In the genomic region with DNA sequence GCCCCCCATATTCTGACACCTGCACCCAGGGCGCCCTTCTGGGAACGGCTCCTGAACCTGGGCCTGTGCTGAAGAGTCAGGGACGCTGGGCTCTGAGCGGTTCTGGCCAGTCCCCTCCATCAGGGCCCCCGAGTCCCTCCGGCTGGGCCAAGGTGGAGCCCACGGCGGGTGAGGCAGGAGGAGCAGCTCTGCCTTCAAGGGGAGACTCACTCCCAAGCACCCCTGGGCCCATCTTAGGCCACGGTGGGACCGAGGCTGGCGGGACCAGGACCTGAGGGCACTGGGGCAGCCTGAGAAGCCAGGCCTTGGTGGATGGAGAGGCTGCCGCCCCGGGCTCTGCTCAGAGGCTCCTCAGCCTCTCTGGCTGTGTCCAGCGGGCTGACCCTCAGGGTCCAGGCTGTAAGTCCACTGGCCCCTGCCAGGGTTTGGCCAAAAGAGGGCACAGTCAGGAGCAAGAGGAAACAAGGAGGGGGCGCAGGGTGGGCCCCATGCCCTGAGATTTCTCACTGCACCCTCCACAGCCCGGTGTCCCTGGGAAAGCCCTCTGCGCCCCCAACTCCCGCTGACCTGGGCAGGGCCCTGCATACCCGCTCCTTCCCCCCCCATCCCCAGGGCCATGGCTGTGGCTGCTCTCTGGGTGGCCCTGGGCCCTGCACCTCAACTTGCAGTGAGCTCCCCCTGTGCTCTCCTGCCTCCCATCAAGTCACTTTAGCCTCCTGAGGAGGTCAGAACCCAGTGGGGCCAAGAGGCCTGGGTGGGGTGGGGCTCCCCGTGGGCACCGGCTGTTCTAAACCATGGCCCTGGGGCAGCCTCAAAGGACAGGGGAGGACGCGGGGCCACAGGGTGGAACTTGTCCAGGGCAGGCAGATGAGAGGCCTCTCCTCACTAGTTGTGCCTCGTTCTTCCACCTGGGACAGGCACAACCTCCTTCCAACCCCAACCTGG, we compare ENCODE assay signal across 1 cellular context.
TF ChIP-seq lines count a peak whose summit lies in the region.

No MANE protein-coding gene starts in this region.

TF ChIP-seq in HEK293, 187 proteins besides CTCF, POLR2A, EP300 and RAD21 (continued from another document):
- TF ChIP-seq, protein P1, sequence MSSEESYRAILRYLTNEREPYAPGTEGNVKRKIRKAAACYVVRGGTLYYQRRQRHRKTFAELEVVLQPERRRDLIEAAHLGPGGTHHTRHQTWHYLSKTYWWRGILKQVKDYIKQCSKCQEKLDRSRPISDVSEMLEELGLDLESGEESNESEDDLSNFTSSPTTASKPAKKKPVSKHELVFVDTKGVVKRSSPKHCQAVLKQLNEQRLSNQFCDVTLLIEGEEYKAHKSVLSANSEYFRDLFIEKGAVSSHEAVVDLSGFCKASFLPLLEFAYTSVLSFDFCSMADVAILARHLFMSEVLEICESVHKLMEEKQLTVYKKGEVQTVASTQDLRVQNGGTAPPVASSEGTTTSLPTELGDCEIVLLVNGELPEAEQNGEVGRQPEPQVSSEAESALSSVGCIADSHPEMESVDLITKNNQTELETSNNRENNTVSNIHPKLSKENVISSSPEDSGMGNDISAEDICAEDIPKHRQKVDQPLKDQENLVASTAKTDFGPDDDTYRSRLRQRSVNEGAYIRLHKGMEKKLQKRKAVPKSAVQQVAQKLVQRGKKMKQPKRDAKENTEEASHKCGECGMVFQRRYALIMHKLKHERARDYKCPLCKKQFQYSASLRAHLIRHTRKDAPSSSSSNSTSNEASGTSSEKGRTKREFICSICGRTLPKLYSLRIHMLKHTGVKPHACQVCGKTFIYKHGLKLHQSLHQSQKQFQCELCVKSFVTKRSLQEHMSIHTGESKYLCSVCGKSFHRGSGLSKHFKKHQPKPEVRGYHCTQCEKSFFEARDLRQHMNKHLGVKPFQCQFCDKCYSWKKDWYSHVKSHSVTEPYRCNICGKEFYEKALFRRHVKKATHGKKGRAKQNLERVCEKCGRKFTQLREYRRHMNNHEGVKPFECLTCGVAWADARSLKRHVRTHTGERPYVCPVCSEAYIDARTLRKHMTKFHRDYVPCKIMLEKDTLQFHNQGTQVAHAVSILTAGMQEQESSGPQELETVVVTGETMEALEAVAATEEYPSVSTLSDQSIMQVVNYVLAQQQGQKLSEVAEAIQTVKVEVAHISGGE (tag by site-specific recombination; conservative IDR thresholded peaks at IDR 0.05; ENCODE audit: low read depth) = no peak
- peak; percentile 61 for TF ChIP-seq GLIS1 (tag by site-specific recombination; IDR thresholded peaks at IDR 0.05)
